8 cellular contexts compared by ENCODE assay signal in genomic region chr4:151407466-151408379, GRCh38. TPM values are rescaled to one million over a fixed set of nuclear protein-coding genes. Genes with fewer than 3 reads are reported as not detected.
DNase-seq lines count a peak whose midpoint lies in the region; ATAC-seq and FAIRE-seq lines count a peak whose summit lies in the region.

No MANE protein-coding gene starts in this region.

- H3K4me3 ChIP-seq in HAP-1 (peak overlapping the region; percentile 65), right cardiac atrium (ENCODE audit: low read length) (peak overlapping the region; percentile 55), skeletal muscle cell (ENCODE audit: low read depth, low read length) (peak overlapping the region; percentile 61)

- intact Hi-C loops in right cardiac atrium (cut with DNase I), result no loop called here

- H3K36me3 ChIP-seq in HAP-1 (replicated peaks), result no peaks in the 10 kb centered on the region

- no peak for DNase-seq in HAP-1 (ENCODE audit: low spot score in 2 of 2)
- peak; percentile 98 for DNase-seq in MV-4-11 (lab: John Stamatoyannopoulos, UW)
- peak; percentile 54 for DNase-seq in activated naive CD4-positive, alpha-beta T cell treated with anti-CD3 and anti-CD28 coated beads, Interleukin-2, amount 10 ng/mL, durations not matched to agents 7 days and 5 days
- peak in 2 of 3 donors; percentile 61 to 62 for DNase-seq in right cardiac atrium
- DNase-seq in skeletal muscle cell (ENCODE audit: low read depth), result no peak
- no peak for DNase-seq in OCI-M2 (lab: John Stamatoyannopoulos, UW; ENCODE audit: unreplicated experiment)
- DNase-seq in HTR-8/SVneo (ENCODE audit: insufficient read length, low spot score), result no peak

- 28% methylated on average over 29 of the region's 29 CpGs for WGBS in right cardiac atrium

- CTCF ChIA-PET in activated naive CD4-positive, alpha-beta T cell treated with anti-CD3 and anti-CD28 coated beads, Interleukin-2, amount 10 ng/mL, durations not matched to agents 7 days and 5 days (lab: Charles Lee), result no interaction called here

- FAIRE-seq in HTR-8/SVneo (lab: Jason Lieb, UNC), result no peak

- peaks cover 60% of the 10 kb centered on the region for H3K27me3 Mint-ChIP-seq in activated naive CD4-positive, alpha-beta T cell treated with anti-CD3 and anti-CD28 coated beads, Interleukin-2, amount 10 ng/mL, durations not matched to agents 7 days and 5 days

- no peaks in the 10 kb centered on the region for H3K9me3 Mint-ChIP-seq in activated naive CD4-positive, alpha-beta T cell treated with anti-CD3 and anti-CD28 coated beads, Interleukin-2, amount 10 ng/mL, durations not matched to agents 7 days and 5 days

- H3K27ac Mint-ChIP-seq in activated naive CD4-positive, alpha-beta T cell treated with anti-CD3 and anti-CD28 coated beads, Interleukin-2, amount 10 ng/mL, durations not matched to agents 7 days and 5 days, result peak overlapping the region; percentile 53

- in situ Hi-C loops in HAP-1 (cut with MboI; ENCODE audit: low sequenced_read_pairs), result no loop called here

- H3K27ac ChIP-seq in right cardiac atrium (ENCODE audit: low read length), result no peak overlapping the region

- H3K4me1 Mint-ChIP-seq in activated naive CD4-positive, alpha-beta T cell treated with anti-CD3 and anti-CD28 coated beads, Interleukin-2, amount 10 ng/mL, durations not matched to agents 7 days and 5 days, result peaks cover 24% of the 10 kb centered on the region

- H3K9me3 ChIP-seq in HAP-1 (no peaks in the 10 kb centered on the region), right cardiac atrium (ENCODE audit: control insufficient read depth, low read length) (no peaks in the 10 kb centered on the region)

- H3K4me1 ChIP-seq in HAP-1, result peaks cover 7% of the 10 kb centered on the region
- H3K4me1 ChIP-seq in right cardiac atrium (ENCODE audit: control insufficient read depth, insufficient read depth, low read length), result no peaks in the 10 kb centered on the region

- H3K27me3 ChIP-seq in HAP-1 (ENCODE audit: low read depth), result no peaks in the 10 kb centered on the region
- H3K27me3 ChIP-seq in right cardiac atrium (ENCODE audit: control insufficient read depth, insufficient read depth), result no peaks in the 10 kb centered on the region

- peak overlapping the region; percentile 84 for H3K4me3 Mint-ChIP-seq in activated naive CD4-positive, alpha-beta T cell treated with anti-CD3 and anti-CD28 coated beads, Interleukin-2, amount 10 ng/mL, durations not matched to agents 7 days and 5 days

- no peaks in the 10 kb centered on the region for H3K36me3 Mint-ChIP-seq in activated naive CD4-positive, alpha-beta T cell treated with anti-CD3 and anti-CD28 coated beads, Interleukin-2, amount 10 ng/mL, durations not matched to agents 7 days and 5 days

- peak; percentile 46 for ATAC-seq in GM18499 (IDR thresholded peaks at IDR 0.05; ENCODE audit: insufficient read depth, unreplicated experiment)
- peak; percentile 26 to 40 for ATAC-seq in right cardiac atrium

RNA-seq across cellular contexts. Expression of gene FHIP1A, which starts 1.3 kb away (rescaled TPM):
- 10 to 100 TPM; 12.9 to 20.2 (median 14.9) TPM for total RNA-seq in right cardiac atrium
- 2.4 TPM for polyA plus RNA-seq in right cardiac atrium

Comparison
In these comparisons a context has a peak if more than half of its experiments do, and no peak if none do; other contexts are left out.
1. DNase-seq: peak in MV-4-11 (single experiment), activated naive CD4-positive, alpha-beta T cell treated with anti-CD3 and anti-CD28 coated beads, Interleukin-2, amount 10 ng/mL, durations not matched to agents 7 days and 5 days (single experiment) and right cardiac atrium (2 of 3); none in HAP-1 (0 of 2), skeletal muscle cell (single experiment), OCI-M2 (single experiment) and HTR-8/SVneo (single experiment).
2. Peak in every context shown above with its lines, with median percentiles within 50 percentile points of each other: H3K4me3 ChIP-seq.